ENCODE assay signal across 31 cellular contexts in the genomic region with DNA sequence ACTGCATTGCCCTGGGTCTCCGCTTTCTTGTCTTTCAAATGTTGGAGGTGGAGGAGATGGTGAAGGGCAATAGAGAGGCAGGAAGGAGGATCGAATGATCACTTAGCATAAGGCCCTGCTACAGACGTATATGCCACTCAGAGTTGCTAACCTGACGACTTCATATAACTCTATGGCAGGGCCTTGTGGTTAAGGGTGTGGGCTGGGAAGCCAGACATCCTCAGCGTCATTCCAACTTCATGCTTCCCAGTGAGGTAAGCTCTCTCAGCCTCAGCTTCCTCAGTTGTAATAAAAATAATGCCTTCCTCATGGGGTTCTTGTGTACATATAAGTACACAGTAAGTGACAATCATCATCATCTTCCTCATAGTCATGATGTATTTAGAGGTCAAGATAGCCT. TPM values are rescaled to one million over a fixed set of nuclear protein-coding genes. Genes with fewer than 3 reads are reported as not detected.
DNase-seq lines count a peak whose midpoint lies in the region; ATAC-seq and TF ChIP-seq lines count a peak whose summit lies in the region.
"Had no signal": no experiment of that assay in that cellular context is flagged by ENCODE, and none has a peak within 500 bp of the region (broad histone marks: within the 10 kb centered on the region; RNA-seq: fewer than 3 reads in every experiment).

No MANE protein-coding gene starts in this region.

- H3K79me2 ChIP-seq in GM23338 (replicated peaks; ENCODE audit: insufficient read depth) = no peaks in the 10 kb centered on the region
- no peaks in the 10 kb centered on the region for H3K79me2 ChIP-seq in hepatocyte
- no peaks in the 10 kb centered on the region for H3K79me2 ChIP-seq in OCI-LY7 (ENCODE audit: insufficient read depth, low read depth, low read length)

- no peak for ATAC-seq in GM23338

- TF ChIP-seq CTCF in GM23338 (conservative IDR thresholded peaks at IDR 0.05; ENCODE audit: low read depth in 2 of 2) (no peak), hepatocyte (IDR thresholded peaks at IDR 0.05; ENCODE audit: poor library complexity) (no peak), progenitor cell of endocrine pancreas (IDR thresholded peaks at IDR 0.05; ENCODE audit: unreplicated experiment) (no peak), OCI-LY7 (conservative IDR thresholded peaks at IDR 0.05; ENCODE audit: low read length) (no peak)

- H3K27ac Mint-ChIP-seq in GM23338 (no peak overlapping the region), progenitor cell of endocrine pancreas (peak overlapping the region; percentile 99)
- H3K27ac Mint-ChIP-seq: activated naive CD8-positive, alpha-beta T cell treated with anti-CD3 and anti-CD28 coated beads, Interleukin-2, amount 10 ng/mL, durations not matched to agents 7 days and 5 days; CD8-positive, alpha-beta memory T cell; IgD-negative memory B cell; memory B cell; neural progenitor cell; stimulated activated naive CD8-positive, alpha-beta T cell treated with anti-CD3 and anti-CD28 coated beads, Interleukin-15, amount 100 ng/mL, for 72 hours had no signal

- CTCF ChIA-PET in OCI-LY7 (lab: Charles Lee; ENCODE audit: unreplicated experiment) = no interaction called here

- WGBS in hepatocyte (ENCODE audit: low lambda C conversion rate, missing lambda C conversion rate) = 79% methylated on average over 5 of the region's 5 CpGs

- H2AFZ ChIP-seq in GM23338 (peak overlapping the region; percentile 74), hepatocyte (no peak overlapping the region), OCI-LY7 (ENCODE audit: low read length) (no peak overlapping the region)
- H2AFZ ChIP-seq: neural progenitor cell had no signal

- no peak overlapping the region for H3K27ac ChIP-seq in GM23338 (ENCODE audit: low read depth)
- peak overlapping the region; percentile 80 for H3K27ac ChIP-seq in hepatocyte
- no peak overlapping the region for H3K27ac ChIP-seq in OCI-LY7 (ENCODE audit: low read depth, low read length, poor library complexity, severe bottlenecking)
- H3K27ac ChIP-seq: cardiac muscle cell, neural progenitor cell had no signal

- no peaks in the 10 kb centered on the region for H3K36me3 ChIP-seq in GM23338 (ENCODE audit: insufficient read depth)
- H3K36me3 ChIP-seq in hepatocyte (replicated peaks; ENCODE audit: insufficient read depth, low read depth) = no peaks in the 10 kb centered on the region
- no peaks in the 10 kb centered on the region for H3K36me3 ChIP-seq in OCI-LY7 (ENCODE audit: insufficient read depth, low read length)
- H3K36me3 ChIP-seq: BE2C, cardiac muscle cell, neural progenitor cell, thyroid gland had no signal

- H3K4me1 Mint-ChIP-seq in GM23338 (peaks cover 19% of the 10 kb centered on the region), progenitor cell of endocrine pancreas (ENCODE audit: low read depth) (peaks cover 47% of the 10 kb centered on the region)
- H3K4me1 Mint-ChIP-seq: activated naive CD8-positive, alpha-beta T cell treated with anti-CD3 and anti-CD28 coated beads, Interleukin-2, amount 10 ng/mL, durations not matched to agents 7 days and 5 days; CD8-positive, alpha-beta memory T cell; IgD-negative memory B cell; memory B cell; neural progenitor cell; stimulated activated naive CD8-positive, alpha-beta T cell treated with anti-CD3 and anti-CD28 coated beads, Interleukin-15, amount 100 ng/mL, for 72 hours had no signal

- H3K9me3 Mint-ChIP-seq in GM23338 (no peaks in the 10 kb centered on the region), progenitor cell of endocrine pancreas (ENCODE audit: low read depth) (no peaks in the 10 kb centered on the region)
- H3K9me3 Mint-ChIP-seq: activated naive CD8-positive, alpha-beta T cell treated with anti-CD3 and anti-CD28 coated beads, Interleukin-2, amount 10 ng/mL, durations not matched to agents 7 days and 5 days; activated T-cell treated with anti-CD3 and anti-CD28 coated beads, Interleukin-2, amount 50 U/mL, for 4 hours; CD8-positive, alpha-beta memory T cell; IgD-negative memory B cell; memory B cell; neural progenitor cell; stimulated activated naive CD8-positive, alpha-beta T cell treated with anti-CD3 and anti-CD28 coated beads, Interleukin-15, amount 100 ng/mL, for 72 hours had no signal

- H3K27me3 ChIP-seq in GM23338 (ENCODE audit: insufficient read depth) (no peaks in the 10 kb centered on the region), hepatocyte (no peaks in the 10 kb centered on the region)
- H3K27me3 ChIP-seq: BE2C, cardiac muscle cell, neural progenitor cell, thyroid gland had no signal

- no peaks in the 10 kb centered on the region for H3K9me2 ChIP-seq in GM23338 (ENCODE audit: insufficient read depth)
- no peaks in the 10 kb centered on the region for H3K9me2 ChIP-seq in hepatocyte (replicated peaks; ENCODE audit: insufficient read depth)
- no peaks in the 10 kb centered on the region for H3K9me2 ChIP-seq in OCI-LY7 (ENCODE audit: insufficient read depth, low read length)

- peaks cover 8% of the 10 kb centered on the region; the same call in 1 of the 2 replicates for H3K4me1 ChIP-seq in GM23338 (ENCODE audit: insufficient read depth)
- H3K4me1 ChIP-seq in hepatocyte (ENCODE audit: insufficient read depth) = peaks cover 7% of the 10 kb centered on the region
- H3K4me1 ChIP-seq in OCI-LY7 (ENCODE audit: insufficient read depth, low read length, poor library complexity, severe bottlenecking) = no peaks in the 10 kb centered on the region
- H3K4me1 ChIP-seq: neural progenitor cell had no signal

- BruUV-seq in OCI-LY7 (replicated peaks; lab: Mats Ljungman, UMichigan) = no TSS peak

- H3K36me3 Mint-ChIP-seq in GM23338 (ENCODE audit: low read depth) (no peaks in the 10 kb centered on the region), progenitor cell of endocrine pancreas (ENCODE audit: insufficient read depth) (no peaks in the 10 kb centered on the region)
- H3K36me3 Mint-ChIP-seq: activated naive CD8-positive, alpha-beta T cell treated with anti-CD3 and anti-CD28 coated beads, Interleukin-2, amount 10 ng/mL, durations not matched to agents 7 days and 5 days; CD8-positive, alpha-beta memory T cell; IgD-negative memory B cell; memory B cell; neural progenitor cell had no signal

- intact Hi-C loops in OCI-LY7 (cut with micrococcal nuclease; ENCODE audit: unreplicated experiment) = loop anchor here (10.0 kb wide), 1 partner anchor 61 kb away; no protein-coding TSS in a partner anchor

- no peaks in the 10 kb centered on the region for H3K9me3 ChIP-seq in hepatocyte (ENCODE audit: low read depth)
- H3K9me3 ChIP-seq in OCI-LY7 (ENCODE audit: low read length) = no peaks in the 10 kb centered on the region
- H3K9me3 ChIP-seq: BE2C, thyroid gland had no signal

- H3K4me2 ChIP-seq in GM23338 (no peak overlapping the region), hepatocyte (no peak overlapping the region), OCI-LY7 (ENCODE audit: low read length) (no peak overlapping the region)
- H3K4me2 ChIP-seq: neural progenitor cell had no signal

- H3K27me3 Mint-ChIP-seq in GM23338 (ENCODE audit: insufficient read depth, low read depth, poor library complexity) (peaks cover 11% of the 10 kb centered on the region), progenitor cell of endocrine pancreas (no peaks in the 10 kb centered on the region)
- H3K27me3 Mint-ChIP-seq: IgD-negative memory B cell had no signal

- H3F3A ChIP-seq in GM23338 (replicated peaks; ENCODE audit: low read depth) = no peaks in the 10 kb centered on the region

- DNase-seq in GM23338 (ENCODE audit: low spot score) (no peak), SW480 (ENCODE audit: low spot score) (peak; percentile 25), hepatocyte (ENCODE audit: low spot score) (no peak), progenitor cell of endocrine pancreas (ENCODE audit: low spot score, unreplicated experiment) (no peak), OCI-LY7 (ENCODE audit: low spot score) (no peak), GM19238 (ENCODE audit: insufficient read length, low spot score) (no peak)
- no peak for DNase-seq in activated CD4-positive, alpha-beta T cell treated with anti-CD3 and anti-CD28 coated beads, Interleukin-2, amount 50 U/mL, for 4 hours
- DNase-seq: ACHN; activated CD4-positive, alpha-beta T cell treated with anti-CD3 and anti-CD28 coated beads, Interleukin-2, amount 50 U/mL, for 1 hour; activated CD4-positive, CD25-positive, alpha-beta regulatory T cell; activated gamma-delta T cell treated with Interleukin-2 at 50 U/mL for 16 hours; activated naive CD8-positive, alpha-beta T cell treated with anti-CD3 and anti-CD28 coated beads, Interleukin-2, amount 10 ng/mL, durations not matched to agents 7 days and 5 days; activated T-cell treated with anti-CD3 and anti-CD28 coated beads, Interleukin-2, amount 50 U/mL, for 4 hours; aorta; CD8-positive, alpha-beta memory T cell; DMS53; effector CD4-positive, alpha-beta T cell; NCI-H2107; NCI-H446; NCI-H748 treated with DMSO at 0.1 percent for 48 hours; right cardiac atrium; stimulated activated CD4-positive, alpha-beta T cell treated with anti-CD3 and anti-CD28 coated beads, Interleukin-2, amount 100 ng/mL, for 48 hours; stimulated activated naive CD8-positive, alpha-beta T cell treated with anti-CD3 and anti-CD28 coated beads, Interleukin-15, amount 100 ng/mL, for 72 hours; T-helper 1 cell had no signal

- H3K4me3 ChIP-seq in GM23338 (no peak overlapping the region), hepatocyte (no peak overlapping the region), OCI-LY7 (ENCODE audit: low read depth, low read length, poor library complexity, severe bottlenecking) (no peak overlapping the region)
- H3K4me3 ChIP-seq: cardiac muscle cell, neural progenitor cell, thyroid gland had no signal

- H3K4me3 Mint-ChIP-seq in GM23338 = no peak overlapping the region
- H3K4me3 Mint-ChIP-seq in progenitor cell of endocrine pancreas (ENCODE audit: low read depth) = no peak overlapping the region
- H3K4me3 Mint-ChIP-seq: activated naive CD8-positive, alpha-beta T cell treated with anti-CD3 and anti-CD28 coated beads, Interleukin-2, amount 10 ng/mL, durations not matched to agents 7 days and 5 days; activated T-cell treated with anti-CD3 and anti-CD28 coated beads, Interleukin-2, amount 50 U/mL, for 4 hours; CD8-positive, alpha-beta memory T cell; IgD-negative memory B cell; memory B cell; neural progenitor cell; stimulated activated naive CD8-positive, alpha-beta T cell treated with anti-CD3 and anti-CD28 coated beads, Interleukin-15, amount 100 ng/mL, for 72 hours had no signal

- POLR2A ChIA-PET in OCI-LY7 (lab: Charles Lee) = no interaction called here

- H4K20me1 ChIP-seq in GM23338 (replicated peaks; ENCODE audit: insufficient read depth) = no peaks in the 10 kb centered on the region
- no peaks in the 10 kb centered on the region for H4K20me1 ChIP-seq in hepatocyte (ENCODE audit: insufficient read depth, poor library complexity, severe bottlenecking)
- no peaks in the 10 kb centered on the region for H4K20me1 ChIP-seq in OCI-LY7 (ENCODE audit: insufficient read depth, low read length)

TF ChIP-seq in GM23338, 12 proteins besides CTCF, POLR2A, EP300 and RAD21 (continues in another document):
- TF ChIP-seq CREB1 (CRISPR knock-in tag; IDR thresholded peaks at IDR 0.05; ENCODE audit: low read depth) (no peak), EZH2 (IDR thresholded peaks at IDR 0.05; ENCODE audit: low read depth, unreplicated experiment) (no peak)

RNA-seq across cellular contexts. Expression of a gene that starts 54.6 kb away (rescaled TPM):
- total RNA-seq in GM23338 (2014; rRNA removed; shearing (Covaris generic)) = not detected in 2 replicates
- not detected in 2 replicates for polyA plus RNA-seq in GM23338 (2016; fragmentation: Nextera tagmentation; extraction: Ambion mirVana)
- 0.08 TPM in 1 of 2 replicates, not detected in the other for total RNA-seq in hepatocyte
- polyA plus RNA-seq in hepatocyte = not detected in 2 replicates
- not detected in 2 replicates for total RNA-seq in progenitor cell of endocrine pancreas
- total RNA-seq in OCI-LY7 (2014; rRNA removed; shearing (Covaris generic)) = not detected in 2 replicates
- not detected in 2 replicates for total RNA-seq in OCI-LY7 (2022)
- total RNA-seq: activated naive CD8-positive, alpha-beta T cell treated with anti-CD3 and anti-CD28 coated beads, Interleukin-2, amount 10 ng/mL, durations not matched to agents 7 days and 5 days; activated T-cell treated with anti-CD3 and anti-CD28 coated beads, Interleukin-2, amount 50 U/mL, for 4 hours; CD8-positive, alpha-beta memory T cell; RPMI7951 had no signal
- polyA plus RNA-seq: CD8-positive, alpha-beta memory T cell; IgD-negative memory B cell had no signal
